1 cellular context compared by ENCODE assay signal in the genomic region with DNA sequence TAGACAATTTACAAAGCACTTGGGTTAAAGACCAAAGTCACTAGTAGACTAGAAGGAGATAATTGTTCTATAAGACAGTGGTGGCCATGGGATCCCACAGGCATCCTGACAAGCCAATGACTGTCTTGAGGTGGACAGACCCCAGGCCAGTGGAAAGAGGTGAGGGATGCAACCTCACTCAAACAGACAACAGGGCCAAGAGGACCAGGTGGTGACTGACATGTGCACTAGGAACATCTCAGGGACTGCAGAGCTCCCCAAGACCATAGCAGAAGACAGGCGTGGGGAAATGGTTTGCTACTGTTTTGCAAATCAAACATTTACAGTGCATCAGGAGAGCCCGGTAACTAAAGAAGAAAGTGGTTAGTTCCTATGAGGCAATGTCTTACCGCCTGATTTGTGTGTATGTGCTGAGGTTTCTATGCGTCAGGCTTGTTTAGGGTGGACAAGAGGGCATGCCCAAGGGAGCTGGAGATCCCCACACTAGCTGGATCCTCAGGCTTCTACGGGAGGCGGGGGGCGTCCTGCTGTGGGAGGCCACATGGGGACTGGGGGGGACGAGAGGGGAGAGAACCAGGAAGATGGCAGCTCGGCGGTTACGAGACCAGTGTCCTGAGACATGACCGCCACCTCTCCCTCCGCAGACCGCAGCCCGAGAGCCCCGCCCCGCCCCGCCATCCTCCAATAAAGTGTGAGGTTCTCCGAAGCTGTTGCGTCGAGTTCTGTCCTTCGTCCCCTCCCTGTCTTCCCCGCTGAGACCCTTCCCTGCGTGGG.
TF ChIP-seq lines count a peak whose summit lies in the region.

No MANE protein-coding gene starts in this region.

TF ChIP-seq in HCT116, 20 proteins besides CTCF, POLR2A, EP300 and RAD21 (continued from another document):
- TF ChIP-seq REST (IDR thresholded peaks at IDR 0.05; ENCODE audit: low read depth) (no peak), EGR1 (IDR thresholded peaks at IDR 0.05; ENCODE audit: low read depth) (no peak), FOSL1 (IDR thresholded peaks at IDR 0.05; ENCODE audit: low read depth) (no peak), MAX (IDR thresholded peaks at IDR 0.05) (no peak)
TF ChIP-seq in HCT116: peak in this region for 0.
